In the genomic region with DNA sequence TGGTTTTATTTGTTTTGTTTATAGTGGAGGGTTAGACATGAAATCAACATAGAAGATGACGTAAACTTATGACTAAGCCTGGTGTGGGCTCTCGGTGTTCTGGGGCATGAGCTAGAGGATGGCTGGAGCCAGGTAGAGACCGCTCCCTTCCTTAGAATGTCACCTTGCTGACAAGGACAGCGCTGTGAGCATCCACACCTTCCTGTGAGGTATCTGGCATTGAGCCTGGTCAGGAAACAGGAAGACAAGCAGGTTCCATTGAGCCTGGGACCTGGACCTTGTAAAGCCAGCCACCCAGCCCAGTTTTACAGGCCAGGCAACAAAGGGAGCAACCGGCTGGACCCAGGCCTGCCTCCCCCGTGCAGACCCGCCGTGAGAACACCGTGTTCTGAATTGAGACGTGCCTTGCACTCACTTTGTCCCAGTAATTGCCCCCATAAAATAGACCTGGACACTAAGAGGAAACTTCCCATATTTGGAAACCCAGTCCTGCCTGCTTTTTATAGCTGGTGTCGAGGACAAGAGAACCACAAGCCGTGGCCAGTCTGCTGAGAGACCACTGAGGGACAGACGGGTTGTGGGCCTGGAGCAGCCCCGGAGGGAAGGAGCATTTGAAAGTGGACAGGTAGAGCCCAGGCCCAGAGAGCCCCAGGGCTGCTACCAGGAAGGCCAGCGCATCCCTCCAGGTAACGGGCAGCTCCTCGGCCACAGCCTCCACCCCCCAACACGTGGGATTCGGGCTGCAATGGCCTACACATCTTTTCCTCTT, we compare ENCODE assay signal across 19 cellular contexts.
DNase-seq lines count a peak whose midpoint lies in the region; ATAC-seq, FAIRE-seq and TF ChIP-seq lines count a peak whose summit lies in the region.
"Had no signal": no experiment of that assay in that cellular context is flagged by ENCODE, and none has a peak within 500 bp of the region (broad histone marks: within the 10 kb centered on the region; RNA-seq: fewer than 3 reads in every experiment).

No MANE protein-coding gene starts in this region.

- peaks cover 4% of the 10 kb centered on the region; the same call in 1 of the 2 replicates for H3K4me1 ChIP-seq in H9 (ENCODE audit: insufficient read depth, low read length)
- H3K4me1 ChIP-seq in kidney (ENCODE audit: control insufficient read depth in 1 of 2, insufficient read depth in 1 of 2, low read depth in 1 of 2, low read length in 2 of 2): peaks cover 8 to 17% of the 10 kb centered on the region in 2 donors
- no peaks in the 10 kb centered on the region for H3K4me1 ChIP-seq in rectal smooth muscle tissue (ENCODE audit: control insufficient read depth, insufficient read depth, low read length)

- H3T11ph ChIP-seq in H9 (ENCODE audit: low read length): no peak overlapping the region

- ATAC-seq in HG03439 (IDR thresholded peaks at IDR 0.05; ENCODE audit: unreplicated experiment) (no peak), GM21737 (IDR thresholded peaks at IDR 0.05; ENCODE audit: unreplicated experiment) (no peak), HG03139 (IDR thresholded peaks at IDR 0.05; ENCODE audit: unreplicated experiment) (no peak)

- H2BK12ac ChIP-seq in H9 (ENCODE audit: insufficient read length, low read depth, low read length): no peak overlapping the region

- H4K5ac ChIP-seq in H9 (ENCODE audit: insufficient read length, low read depth, low read length): no peak overlapping the region

- no peaks in the 10 kb centered on the region for H3K23me2 ChIP-seq in H9 (ENCODE audit: insufficient read length, low read depth, low read length, poor library complexity, severe bottlenecking)

- H3K9ac ChIP-seq in H9 (ENCODE audit: extremely low read depth, insufficient read length, low read length) (no peak overlapping the region), kidney (ENCODE audit: low read length in 2 of 2) (no peak overlapping the region), rectal smooth muscle tissue (ENCODE audit: low read length) (no peak overlapping the region)

- H3K9me3 Mint-ChIP-seq in H9: no peaks in the 10 kb centered on the region; a peak in 1 of 5 replicates

- CTCF ChIA-PET in RWPE1 (lab: Yijun Ruan, JAX): no interaction called here

- no peaks in the 10 kb centered on the region for H3K79me1 ChIP-seq in H9 (ENCODE audit: insufficient read depth, low read depth, low read length, poor library complexity, severe bottlenecking)

- H3K27ac Mint-ChIP-seq in H9: peak overlapping the region in 2 of 3 experiments; percentile 22 to 68; a peak in 1 of 7 replicates
- H3K27ac Mint-ChIP-seq: activated CD4-positive, alpha-beta T cell treated with anti-CD3 and anti-CD28 coated beads, Interleukin-2, amount 10 ng/mL, durations not matched to agents 7 days and 5 days; memory B cell had no signal

- no peak overlapping the region for H3K18ac ChIP-seq in H9 (ENCODE audit: insufficient read length, low read depth, low read length)

- H3K27ac ChIP-seq in H9 (ENCODE audit: insufficient read length, low read depth, low read length) (no peak overlapping the region), RWPE1 (no peak overlapping the region), kidney (ENCODE audit: low read depth in 2 of 2, low read length in 2 of 2) (peak overlapping the region; percentile 52 to 75), rectal smooth muscle tissue (ENCODE audit: low read depth, low read length) (peak overlapping the region; percentile 72)
- H3K27ac ChIP-seq: neutrophil had no signal

- peaks cover 35 to 58% (median 48%) of the 10 kb centered on the region in 3 experiments for H3K36me3 Mint-ChIP-seq in H9 (ENCODE audit: insufficient read depth in 1 of 3, low read depth in 3 of 3)

- H3K4me2 ChIP-seq in H9 (ENCODE audit: insufficient read depth, insufficient read length, low read length): no peak overlapping the region

- H3K79me2 ChIP-seq in H9 (ENCODE audit: insufficient read depth, low read length): no peaks in the 10 kb centered on the region

- WGBS in H9 (ENCODE audit: extremely low coverage, insufficient read length, low lambda C conversion rate): no CpG with 5 or more reads among the region's 19 CpGs

- TF ChIP-seq CTCF in H9 (conservative IDR thresholded peaks at IDR 0.05) (no peak), RWPE1 (conservative IDR thresholded peaks at IDR 0.05; ENCODE audit: low read depth) (no peak), kidney (IDR thresholded peaks at IDR 0.05; ENCODE audit: borderline replicate concordance, extremely low read depth, insufficient read depth) (no peak)

- H2AK5ac ChIP-seq in H9 (ENCODE audit: insufficient read length, low read length): no peak overlapping the region

- no peak overlapping the region for H2AFZ ChIP-seq in H9 (ENCODE audit: low read length)

- no peak overlapping the region for H3K4ac ChIP-seq in H9 (ENCODE audit: low read depth, low read length)

- POLR2A ChIA-PET in RWPE1 (lab: Yijun Ruan, JAX; ENCODE audit: low non-redundant PET): no interaction called here

- H2BK120ac ChIP-seq in H9 (ENCODE audit: low read depth, low read length, poor library complexity, severe bottlenecking): no peak overlapping the region

- no peaks in the 10 kb centered on the region for H3K9me3 ChIP-seq in H9 (ENCODE audit: control insufficient read depth, low read depth, low read length)
- no peaks in the 10 kb centered on the region for H3K9me3 ChIP-seq in kidney (ENCODE audit: control insufficient read depth in 1 of 2, low read length in 2 of 2)
- H3K9me3 ChIP-seq: neutrophil had no signal

- H3K27me3 ChIP-seq in H9 (ENCODE audit: insufficient read depth, low read length) (no peaks in the 10 kb centered on the region), rectal smooth muscle tissue (ENCODE audit: control insufficient read depth, insufficient read depth, low read length) (no peaks in the 10 kb centered on the region)
- H3K27me3 ChIP-seq: neutrophil had no signal

- no peak overlapping the region for H4K8ac ChIP-seq in H9 (replicated peaks; ENCODE audit: insufficient read length, low read depth, low read length)

- no peak overlapping the region for H4K91ac ChIP-seq in H9 (ENCODE audit: insufficient read length, low read depth, low read length)

- no peak overlapping the region for H3K56ac ChIP-seq in H9 (ENCODE audit: insufficient read length, low read depth, low read length)

- H3K4me3 Mint-ChIP-seq in H9: no peak overlapping the region
- H3K4me3 Mint-ChIP-seq: activated CD4-positive, alpha-beta T cell treated with anti-CD3 and anti-CD28 coated beads, Interleukin-2, amount 10 ng/mL, durations not matched to agents 7 days and 5 days; memory B cell had no signal

- DNase-seq in H9 (no peak), RWPE1 (ENCODE audit: low spot score) (peak; percentile 67), kidney (peak; percentile 94), GOT3 (lab: John Stamatoyannopoulos, UW) (no peak)
- DNase-seq: activated CD4-positive, alpha-beta T cell treated with anti-CD3 and anti-CD28 coated beads, Interleukin-2, amount 10 ng/mL, durations not matched to agents 7 days and 5 days; activated naive CD4-positive, alpha-beta T cell treated with Interleukin-2 at 50 U/mL for 16 hours; dermis blood vessel endothelial cell; erythroblast; NCI-H146; NCI-H82; stimulated activated CD4-positive, alpha-beta T cell treated with anti-CD3 and anti-CD28 coated beads, Interleukin-4, amount 100 ng/mL, for 1 hour; substantia nigra had no signal

- no peaks in the 10 kb centered on the region for H3K36me3 ChIP-seq in kidney (ENCODE audit: control insufficient read depth in 1 of 2, insufficient read depth in 2 of 2, low read length in 2 of 2)
- no peaks in the 10 kb centered on the region for H3K36me3 ChIP-seq in rectal smooth muscle tissue (ENCODE audit: control insufficient read depth, insufficient read depth, low read length)
- H3K36me3 ChIP-seq: neutrophil had no signal

- H2BK20ac ChIP-seq in H9 (ENCODE audit: low read depth, low read length, poor library complexity, severe bottlenecking): no peak overlapping the region

- H3K4me1 Mint-ChIP-seq in H9: peaks cover 7 to 13% of the 10 kb centered on the region in 2 experiments
- H3K4me1 Mint-ChIP-seq: memory B cell had no signal

- H3K4me3 ChIP-seq in kidney (ENCODE audit: low read length in 2 of 2): no peak overlapping the region
- no peak overlapping the region for H3K4me3 ChIP-seq in rectal smooth muscle tissue (ENCODE audit: low read length)

- intact Hi-C loops in kidney (cut with DNase I): no loop called here

- no peak overlapping the region for H2BK5ac ChIP-seq in H9 (ENCODE audit: insufficient read length, low read length)

- no peak overlapping the region for H3K23ac ChIP-seq in H9 (ENCODE audit: insufficient read length, low read depth, low read length)

- no peaks in the 10 kb centered on the region for H4K20me1 ChIP-seq in H9 (ENCODE audit: control insufficient read depth, insufficient read depth, insufficient read length)

- no peak overlapping the region for H3K14ac ChIP-seq in H9 (ENCODE audit: insufficient read depth, low read length)

- no peak overlapping the region for H2BK15ac ChIP-seq in H9 (ENCODE audit: low read depth, low read length)

- H3K27me3 Mint-ChIP-seq in H9 (ENCODE audit: low read depth): no peaks in the 10 kb centered on the region

- FAIRE-seq in kidney (lab: Jason Lieb, UNC): no peak
- FAIRE-seq: RCC 7860 had no signal

Comparison
In these comparisons a context has a peak if more than half of its experiments do, and no peak if none do; other contexts are left out.
1. DNase-seq: peak in RWPE1 (single experiment) and kidney (single experiment); none in H9 (single experiment) and GOT3 (single experiment).
2. H3K27ac ChIP-seq: peak in kidney (2 of 2) and rectal smooth muscle tissue (single experiment); none in H9 (single experiment) and RWPE1 (single experiment).